ENCODE assay signal across 1 cellular context in the genomic region with DNA sequence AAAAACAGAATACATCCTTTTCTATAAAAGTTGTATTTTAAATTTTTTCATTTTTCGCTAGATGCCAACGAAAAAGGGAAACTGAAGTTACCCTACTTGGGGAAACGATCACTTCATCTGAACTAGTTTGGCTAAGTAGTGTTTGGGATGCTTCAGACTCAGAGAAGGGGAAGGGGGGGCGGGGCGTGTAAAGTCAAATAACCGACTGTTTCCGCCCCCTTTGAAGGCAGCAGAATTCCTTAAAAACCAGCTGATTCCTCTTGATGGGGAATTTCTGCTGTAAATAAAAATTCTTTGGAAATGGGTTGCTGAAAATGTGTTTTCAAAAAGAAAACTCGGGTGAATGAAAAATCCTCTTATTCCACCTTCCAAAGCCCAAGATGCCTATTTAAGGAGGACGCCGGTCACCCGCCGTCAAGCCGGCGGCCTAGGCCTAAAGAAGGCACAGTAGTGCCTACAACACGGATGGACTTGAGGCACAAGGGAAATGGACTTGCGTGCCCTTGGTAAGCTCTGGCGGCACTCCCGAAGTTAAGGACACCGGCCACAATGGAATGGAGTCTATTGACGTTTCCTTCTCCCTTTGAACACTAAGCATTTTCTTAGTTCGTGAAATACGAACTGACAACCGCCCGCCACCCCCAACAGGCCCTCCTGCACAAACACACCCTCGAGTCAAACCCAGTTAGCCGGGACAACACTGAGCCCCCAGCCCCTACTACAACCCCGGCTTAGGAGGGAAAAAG.
A peak's percentile ranks its signal among the peaks of the same experiment; 100 is the strongest.
TF ChIP-seq lines count a peak whose summit lies in the region.

No MANE protein-coding gene starts in this region.

TF ChIP-seq in HepG2, 621 proteins besides CTCF, POLR2A, EP300 and RAD21 (continued from another document and continues in another):
- TF ChIP-seq JUN (CRISPR knock-in tag; IDR thresholded peaks at IDR 0.05) (0 out of 2 replicates have a peak, but pooled peaks have one; percentile 1), ZFX (CRISPR knock-in tag; IDR thresholded peaks at IDR 0.05; ENCODE audit: low read depth) (peak; percentile 68), FOXM1 (CRISPR knock-in tag; IDR thresholded peaks at IDR 0.05) (no peak), ZGPAT (CRISPR knock-in tag; IDR thresholded peaks at IDR 0.05) (0 out of 2 replicates have a peak, but pooled peaks have one; percentile 32), CBX1 (IDR thresholded peaks at IDR 0.05; ENCODE audit: low read depth) (no peak), NFKB2 (CRISPR knock-in tag; IDR thresholded peaks at IDR 0.05; ENCODE audit: borderline replicate concordance) (no peak), ZNF101 (CRISPR knock-in tag; IDR thresholded peaks at IDR 0.05; ENCODE audit: borderline replicate concordance, low read depth) (no peak), PHF8 (CRISPR knock-in tag; IDR thresholded peaks at IDR 0.05) (peak; percentile 25; the same call in 1 of the 2 replicates), ZNF335 (CRISPR knock-in tag; IDR thresholded peaks at IDR 0.05) (no peak), ZBTB7A (CRISPR knock-in tag; IDR thresholded peaks at IDR 0.05) (no peak), PRDM15 (CRISPR knock-in tag; IDR thresholded peaks at IDR 0.05) (peak; percentile 97), YY1 (IDR thresholded peaks at IDR 0.05; ENCODE audit: insufficient read depth, insufficient replicate concordance, low read depth, low read length) (peak; percentile 20), RBM39 (IDR thresholded peaks at IDR 0.05; ENCODE audit: low read depth, low read length, poor library complexity, severe bottlenecking) (peak; percentile 28), CREM (IDR thresholded peaks at IDR 0.05) (peak; percentile 19; the same call in 1 of the 2 replicates), CREM (CRISPR knock-in tag; IDR thresholded peaks at IDR 0.05) (no peak), RXRA (CRISPR knock-in tag; IDR thresholded peaks at IDR 0.05) (no peak), ZNF749 (CRISPR knock-in tag; IDR thresholded peaks at IDR 0.05; ENCODE audit: borderline replicate concordance) (0 out of 2 replicates have a peak, but pooled peaks have one; percentile 29), SAP130 (CRISPR knock-in tag; IDR thresholded peaks at IDR 0.05; ENCODE audit: low read depth) (peak; percentile 74), ATF2 (CRISPR knock-in tag; IDR thresholded peaks at IDR 0.05) (0 out of 2 replicates have a peak, but pooled peaks have one; percentile 0), TOPORS (CRISPR knock-in tag; IDR thresholded peaks at IDR 0.05) (no peak), TFAP4 (IDR thresholded peaks at IDR 0.05; ENCODE audit: borderline replicate concordance, low read depth) (peak; percentile 67; the same call in 1 of the 2 replicates), ELF1 (CRISPR knock-in tag; IDR thresholded peaks at IDR 0.05) (peak; percentile 38; the same call in 1 of the 2 replicates), TBL1XR1 (IDR thresholded peaks at IDR 0.05; ENCODE audit: borderline replicate concordance, low read length, partially characterized antibody) (no peak), MIXL1 (CRISPR knock-in tag; IDR thresholded peaks at IDR 0.05) (0 out of 2 replicates have a peak, but pooled peaks have one; percentile 19), SOX6 (IDR thresholded peaks at IDR 0.05) (no peak), SOX6 (CRISPR knock-in tag; IDR thresholded peaks at IDR 0.05) (peak; percentile 63), MAX (IDR thresholded peaks at IDR 0.05) (0 out of 2 replicates have a peak, but pooled peaks have one; percentile 5), TAF15 (IDR thresholded peaks at IDR 0.05; ENCODE audit: low read depth, low read length, poor library complexity, severe bottlenecking) (no peak), SKI (IDR thresholded peaks at IDR 0.05; ENCODE audit: partially characterized antibody) (peak; percentile 10), ZNF235 (CRISPR knock-in tag; IDR thresholded peaks at IDR 0.05; ENCODE audit: borderline replicate concordance) (0 out of 2 replicates have a peak, but pooled peaks have one; percentile 23), ZNF264 (CRISPR knock-in tag; IDR thresholded peaks at IDR 0.05) (no peak), MED8 (CRISPR knock-in tag; IDR thresholded peaks at IDR 0.05; ENCODE audit: insufficient replicate concordance) (no peak), ZKSCAN8 (CRISPR knock-in tag; IDR thresholded peaks at IDR 0.05; ENCODE audit: borderline replicate concordance) (no peak), SNAI1 (CRISPR knock-in tag; IDR thresholded peaks at IDR 0.05; ENCODE audit: borderline replicate concordance) (no peak), ZBTB7B (CRISPR knock-in tag; IDR thresholded peaks at IDR 0.05) (no peak), ARID2 (CRISPR knock-in tag; IDR thresholded peaks at IDR 0.05; ENCODE audit: borderline replicate concordance) (no peak), ZNF792 (CRISPR knock-in tag; IDR thresholded peaks at IDR 0.05) (0 out of 2 replicates have a peak, but pooled peaks have one; percentile 4), TEAD3 (CRISPR knock-in tag; optimal IDR thresholded peaks at IDR 0.05; ENCODE audit: borderline replicate concordance) (peak; percentile 46), NONO (IDR thresholded peaks at IDR 0.05) (no peak), NONO (CRISPR knock-in tag; conservative IDR thresholded peaks at IDR 0.05) (peak; percentile 55; the same call in 1 of the 2 replicates), FOSL1 (CRISPR knock-in tag; IDR thresholded peaks at IDR 0.05; ENCODE audit: borderline replicate concordance) (no peak), FOXK2 (IDR thresholded peaks at IDR 0.05) (no peak)
- TF ChIP-seq, protein P1, sequence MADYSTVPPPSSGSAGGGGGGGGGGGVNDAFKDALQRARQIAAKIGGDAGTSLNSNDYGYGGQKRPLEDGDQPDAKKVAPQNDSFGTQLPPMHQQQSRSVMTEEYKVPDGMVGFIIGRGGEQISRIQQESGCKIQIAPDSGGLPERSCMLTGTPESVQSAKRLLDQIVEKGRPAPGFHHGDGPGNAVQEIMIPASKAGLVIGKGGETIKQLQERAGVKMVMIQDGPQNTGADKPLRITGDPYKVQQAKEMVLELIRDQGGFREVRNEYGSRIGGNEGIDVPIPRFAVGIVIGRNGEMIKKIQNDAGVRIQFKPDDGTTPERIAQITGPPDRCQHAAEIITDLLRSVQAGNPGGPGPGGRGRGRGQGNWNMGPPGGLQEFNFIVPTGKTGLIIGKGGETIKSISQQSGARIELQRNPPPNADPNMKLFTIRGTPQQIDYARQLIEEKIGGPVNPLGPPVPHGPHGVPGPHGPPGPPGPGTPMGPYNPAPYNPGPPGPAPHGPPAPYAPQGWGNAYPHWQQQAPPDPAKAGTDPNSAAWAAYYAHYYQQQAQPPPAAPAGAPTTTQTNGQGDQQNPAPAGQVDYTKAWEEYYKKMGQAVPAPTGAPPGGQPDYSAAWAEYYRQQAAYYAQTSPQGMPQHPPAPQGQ (CRISPR knock-in tag; IDR thresholded peaks at IDR 0.05; ENCODE audit: borderline replicate concordance): no peak
- TF ChIP-seq, protein P2, sequence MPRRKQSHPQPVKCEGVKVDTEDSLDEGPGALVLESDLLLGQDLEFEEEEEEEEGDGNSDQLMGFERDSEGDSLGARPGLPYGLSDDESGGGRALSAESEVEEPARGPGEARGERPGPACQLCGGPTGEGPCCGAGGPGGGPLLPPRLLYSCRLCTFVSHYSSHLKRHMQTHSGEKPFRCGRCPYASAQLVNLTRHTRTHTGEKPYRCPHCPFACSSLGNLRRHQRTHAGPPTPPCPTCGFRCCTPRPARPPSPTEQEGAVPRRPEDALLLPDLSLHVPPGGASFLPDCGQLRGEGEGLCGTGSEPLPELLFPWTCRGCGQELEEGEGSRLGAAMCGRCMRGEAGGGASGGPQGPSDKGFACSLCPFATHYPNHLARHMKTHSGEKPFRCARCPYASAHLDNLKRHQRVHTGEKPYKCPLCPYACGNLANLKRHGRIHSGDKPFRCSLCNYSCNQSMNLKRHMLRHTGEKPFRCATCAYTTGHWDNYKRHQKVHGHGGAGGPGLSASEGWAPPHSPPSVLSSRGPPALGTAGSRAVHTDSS (CRISPR knock-in tag; conservative IDR thresholded peaks at IDR 0.05): no peak
- TF ChIP-seq, protein P3, sequence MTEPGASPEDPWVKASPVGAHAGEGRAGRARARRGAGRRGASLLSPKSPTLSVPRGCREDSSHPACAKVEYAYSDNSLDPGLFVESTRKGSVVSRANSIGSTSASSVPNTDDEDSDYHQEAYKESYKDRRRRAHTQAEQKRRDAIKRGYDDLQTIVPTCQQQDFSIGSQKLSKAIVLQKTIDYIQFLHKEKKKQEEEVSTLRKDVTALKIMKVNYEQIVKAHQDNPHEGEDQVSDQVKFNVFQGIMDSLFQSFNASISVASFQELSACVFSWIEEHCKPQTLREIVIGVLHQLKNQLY (CRISPR knock-in tag; IDR thresholded peaks at IDR 0.05): no peak
- TF ChIP-seq, protein P4, sequence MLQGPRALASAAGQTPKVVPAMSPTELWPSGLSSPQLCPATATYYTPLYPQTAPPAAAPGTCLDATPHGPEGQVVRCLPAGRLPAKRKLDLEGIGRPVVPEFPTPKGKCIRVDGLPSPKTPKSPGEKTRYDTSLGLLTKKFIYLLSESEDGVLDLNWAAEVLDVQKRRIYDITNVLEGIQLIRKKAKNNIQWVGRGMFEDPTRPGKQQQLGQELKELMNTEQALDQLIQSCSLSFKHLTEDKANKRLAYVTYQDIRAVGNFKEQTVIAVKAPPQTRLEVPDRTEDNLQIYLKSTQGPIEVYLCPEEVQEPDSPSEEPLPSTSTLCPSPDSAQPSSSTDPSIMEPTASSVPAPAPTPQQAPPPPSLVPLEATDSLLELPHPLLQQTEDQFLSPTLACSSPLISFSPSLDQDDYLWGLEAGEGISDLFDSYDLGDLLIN (CRISPR knock-in tag; IDR thresholded peaks at IDR 0.05; ENCODE audit: borderline replicate concordance): no peak
